In the genomic region with DNA sequence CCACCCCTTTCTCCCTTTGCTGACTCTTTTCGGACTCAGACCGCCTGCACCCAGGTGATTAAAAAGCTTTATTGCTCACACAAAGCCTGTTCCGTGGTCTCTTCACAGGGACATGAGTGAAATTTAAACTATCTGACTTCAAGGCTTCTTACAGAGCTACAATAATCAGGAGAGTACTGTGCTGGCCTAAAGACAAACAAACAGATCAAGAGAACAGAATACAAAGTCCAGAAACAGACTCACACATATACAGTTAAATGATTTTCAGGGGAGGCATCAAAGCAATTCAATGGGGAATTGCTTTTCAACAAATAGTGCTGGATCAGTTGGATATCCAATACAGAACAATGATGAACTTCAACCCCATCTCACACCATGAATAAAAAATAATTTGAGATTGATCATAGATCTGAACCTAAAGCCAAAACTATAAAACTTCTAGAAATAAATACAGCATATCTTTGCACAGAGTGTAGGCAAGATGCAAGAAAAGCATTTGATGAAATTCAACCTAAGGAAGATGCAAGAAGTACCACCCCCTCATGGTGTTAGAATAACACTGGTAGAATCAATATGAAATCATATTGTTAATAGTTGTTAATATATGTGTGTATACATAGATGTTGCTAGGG, we compare ENCODE assay signal across 21 cellular contexts.
"Had no signal": no experiment of that assay in that cellular context is flagged by ENCODE, and none has a peak within 500 bp of the region (broad histone marks: within the 10 kb centered on the region; RNA-seq: fewer than 3 reads in every experiment).

No MANE protein-coding gene starts in this region.

- H3K4me1 ChIP-seq: prostate gland had no signal

- H3K9me3 Mint-ChIP-seq: dendritic cell treated with granulocyte-macrophage colony-stimulating factor and Interleukin-4, amounts not matched to agents 40 ng/mL and 50 ng/mL, for 4 days had no signal

- H3K9me3 ChIP-seq: esophagus squamous epithelium, gastroesophageal sphincter, prostate gland, thoracic aorta had no signal

- H3K27ac Mint-ChIP-seq: dendritic cell treated with granulocyte-macrophage colony-stimulating factor and Interleukin-4, amounts not matched to agents 40 ng/mL and 50 ng/mL, for 4 days; nephron; stimulated activated naive B cell treated with anti-CD40 and anti-IgM and Interleukin-4, amounts not matched to agents 10 μg/mL and 1 μg/mL and 100 μg/mL, for 72 hours; stimulated activated naive CD8-positive, alpha-beta T cell treated with anti-CD3 and anti-CD28 coated beads, Interleukin-15, amount 100 ng/mL, for 72 hours had no signal

- H3K4me3 ChIP-seq: esophagus squamous epithelium, gastroesophageal sphincter, prostate gland, thoracic aorta had no signal

- FAIRE-seq: colon, kidney had no signal

- H3K27me3 ChIP-seq: esophagus squamous epithelium, gastroesophageal sphincter had no signal

- ATAC-seq: gastroesophageal sphincter; left cardiac atrium; sciatic nerve; stimulated activated naive B cell treated with anti-CD40 and anti-IgM and Interleukin-4, amounts not matched to agents 10 μg/mL and 1 μg/mL and 100 μg/mL, for 72 hours; stimulated activated naive CD8-positive, alpha-beta T cell treated with anti-CD3 and anti-CD28 coated beads, Interleukin-15, amount 100 ng/mL, for 72 hours had no signal

- H3K9ac ChIP-seq: parathyroid adenoma had no signal

- DNase-seq: cerebellar nuclear complex; esophagus squamous epithelium; foreskin fibroblast; glutamatergic neuron; kidney; left cardiac atrium; mammary epithelial cell; stimulated activated CD4-positive, alpha-beta T cell treated with anti-CD3 and anti-CD28 coated beads, Interleukin-2, amount 100 ng/mL, for 24 hours; stimulated activated CD4-positive, alpha-beta T cell treated with anti-CD3 and anti-CD28 coated beads, Interleukin-4, amount 100 ng/mL, for 4 hours; stimulated activated naive B cell treated with anti-CD40 and anti-IgM and Interleukin-4, amounts not matched to agents 10 μg/mL and 1 μg/mL and 100 μg/mL, for 72 hours; stimulated activated naive CD8-positive, alpha-beta T cell treated with anti-CD3 and anti-CD28 coated beads, Interleukin-15, amount 100 ng/mL, for 72 hours; substantia nigra; trophoblast cell had no signal

- H3K27me3 Mint-ChIP-seq: dendritic cell treated with granulocyte-macrophage colony-stimulating factor and Interleukin-4, amounts not matched to agents 40 ng/mL and 50 ng/mL, for 4 days; stimulated activated naive B cell treated with anti-CD40 and anti-IgM and Interleukin-4, amounts not matched to agents 10 μg/mL and 1 μg/mL and 100 μg/mL, for 72 hours; stimulated activated naive CD8-positive, alpha-beta T cell treated with anti-CD3 and anti-CD28 coated beads, Interleukin-15, amount 100 ng/mL, for 72 hours had no signal

- H2AFZ ChIP-seq: parathyroid adenoma had no signal

- H3K4me1 Mint-ChIP-seq: nephron had no signal

- H3K4me3 Mint-ChIP-seq: dendritic cell treated with granulocyte-macrophage colony-stimulating factor and Interleukin-4, amounts not matched to agents 40 ng/mL and 50 ng/mL, for 4 days; nephron; stimulated activated naive B cell treated with anti-CD40 and anti-IgM and Interleukin-4, amounts not matched to agents 10 μg/mL and 1 μg/mL and 100 μg/mL, for 72 hours; stimulated activated naive CD8-positive, alpha-beta T cell treated with anti-CD3 and anti-CD28 coated beads, Interleukin-15, amount 100 ng/mL, for 72 hours had no signal

- H3K36me3 ChIP-seq: esophagus squamous epithelium, gastroesophageal sphincter, prostate gland, thoracic aorta had no signal

- H3K27ac ChIP-seq: esophagus squamous epithelium, gastroesophageal sphincter, parathyroid adenoma, prostate gland, thoracic aorta had no signal
